8 cellular contexts compared by ENCODE assay signal in the genomic region with DNA sequence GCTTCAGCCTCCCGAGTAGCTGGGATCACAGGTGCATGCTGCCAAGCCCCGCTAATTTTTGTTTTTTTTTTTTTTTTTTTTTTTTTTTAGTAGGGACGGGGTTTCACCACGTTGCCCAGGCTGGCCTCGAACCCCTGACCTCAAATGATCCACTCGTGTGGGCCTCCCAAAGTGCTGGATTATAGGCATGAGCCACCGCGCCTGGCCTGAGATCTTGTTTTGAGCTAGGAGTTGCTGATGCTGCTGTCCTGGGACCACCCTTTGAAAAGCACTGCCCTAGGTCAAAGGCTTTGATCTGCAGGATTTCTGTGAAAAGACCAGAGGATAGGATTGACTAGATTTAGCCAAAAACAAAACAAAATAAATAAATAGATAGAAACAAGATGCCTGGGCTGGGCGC. TPM values are rescaled to one million over a fixed set of nuclear protein-coding genes. Genes with fewer than 3 reads are reported as not detected.
A peak's percentile ranks its signal among the peaks of the same experiment; 100 is the strongest.
DNase-seq lines count a peak whose midpoint lies in the region; ATAC-seq and TF ChIP-seq lines count a peak whose summit lies in the region.

No MANE protein-coding gene starts in this region.

- H3K27me3 ChIP-seq in BLaER1 treated with 17β-estradiol and CSF1 and Interleukin-3, amounts not matched to agents 10 nM and 100 nM, result no peaks in the 10 kb centered on the region
- H3K27me3 ChIP-seq in adipocyte (replicated peaks; ENCODE audit: control insufficient read depth, insufficient read depth, low read length) (no peaks in the 10 kb centered on the region), ovary (no peaks in the 10 kb centered on the region)

- no peak for TF ChIP-seq CTCF in GM12865 (IDR thresholded peaks at IDR 0.05; ENCODE audit: insufficient read depth, low read depth, low read length, missing control alignments)
- no peak for TF ChIP-seq CTCF in ovary (IDR thresholded peaks at IDR 0.05)

- H3K36me3 ChIP-seq in BLaER1 treated with 17β-estradiol and CSF1 and Interleukin-3, amounts not matched to agents 10 nM and 100 nM, result peaks cover 0 to 10% (median 4%) of the 10 kb centered on the region in 11 experiments; a peak in 12 of 22 replicates
- H3K36me3 ChIP-seq in adipocyte (ENCODE audit: control insufficient read depth, insufficient read depth, low read length, severe bottlenecking), result no peaks in the 10 kb centered on the region
- no peaks in the 10 kb centered on the region for H3K36me3 ChIP-seq in ovary

- no peak for TF ChIP-seq EP300 in ovary (IDR thresholded peaks at IDR 0.05)

- peaks cover 0 to 6% (median 0%) of the 10 kb centered on the region in 11 experiments; a peak in 1 of 22 replicates for H4K20me1 ChIP-seq in BLaER1 treated with 17β-estradiol and CSF1 and Interleukin-3, amounts not matched to agents 10 nM and 100 nM

- intact Hi-C loops in ovary (cut with DNase I), result no loop called here

- H3K4me3 ChIP-seq in BLaER1 treated with 17β-estradiol and CSF1 and Interleukin-3, amounts not matched to agents 10 nM and 100 nM, result no peak overlapping the region
- H3K4me3 ChIP-seq in GM12865 (ENCODE audit: low read depth, low read length), result peak overlapping the region; percentile 89
- peak overlapping the region; percentile 82 for H3K4me3 ChIP-seq in adipocyte (ENCODE audit: low read length)
- peak overlapping the region; percentile 46 for H3K4me3 ChIP-seq in ovary

- ATAC-seq in GM19467 (IDR thresholded peaks at IDR 0.05; ENCODE audit: unreplicated experiment), result no peak
- no peak for ATAC-seq in GM21717 (IDR thresholded peaks at IDR 0.05; ENCODE audit: unreplicated experiment)
- no peak for ATAC-seq in HG03442 (IDR thresholded peaks at IDR 0.05; ENCODE audit: unreplicated experiment)

- H3K27ac ChIP-seq in BLaER1 treated with 17β-estradiol and CSF1 and Interleukin-3, amounts not matched to agents 10 nM and 100 nM, result peak overlapping the region in 8 of 11 experiments; percentile 56 to 81 (median 76); a peak in 11 of 22 replicates
- H3K27ac ChIP-seq in ovary, result no peak overlapping the region

- DNase-seq in GM12865 (ENCODE audit: low read depth) (no peak), adipocyte (ENCODE audit: low read depth) (no peak), ovary (peak in 1 of 5 donors; percentile 23)
- DNase-seq in activated CD4-positive, CD25-positive, alpha-beta regulatory T cell treated with anti-CD3 and anti-CD28 coated beads, Interleukin-2, amount 50 U/mL, for 72 hours, result no peak

- peak overlapping the region in 3 of 11 experiments; percentile 75 to 81 (median 78); a peak in 4 of 22 replicates for H3K9ac ChIP-seq in BLaER1 treated with 17β-estradiol and CSF1 and Interleukin-3, amounts not matched to agents 10 nM and 100 nM
- H3K9ac ChIP-seq in adipocyte (ENCODE audit: low read length), result no peak overlapping the region

- no peak for TF ChIP-seq POLR2A in ovary (IDR thresholded peaks at IDR 0.05)

- 58 to 64% (median 58%) methylated on average over 9 of the region's 9 CpGs for WGBS in ovary, 3 donors

- H3K4me1 ChIP-seq in BLaER1 treated with 17β-estradiol and CSF1 and Interleukin-3, amounts not matched to agents 10 nM and 100 nM, result peaks cover 30 to 60% (median 46%) of the 10 kb centered on the region in 10 experiments
- peaks cover 21% of the 10 kb centered on the region for H3K4me1 ChIP-seq in adipocyte (ENCODE audit: control insufficient read depth, insufficient read depth, low read length)
- peaks cover 2% of the 10 kb centered on the region for H3K4me1 ChIP-seq in ovary (ENCODE audit: insufficient read depth)

- H3K4me2 ChIP-seq in BLaER1 treated with 17β-estradiol and CSF1 and Interleukin-3, amounts not matched to agents 10 nM and 100 nM, result peak overlapping the region; percentile 80 to 99 (median 98); a peak in 20 of 22 replicates

- H3K9me3 ChIP-seq in BLaER1 treated with 17β-estradiol and CSF1 and Interleukin-3, amounts not matched to agents 10 nM and 100 nM (replicated peaks in 1 of 11), result no peaks in the 10 kb centered on the region
- H3K9me3 ChIP-seq in adipocyte (ENCODE audit: control insufficient read depth, low read length), result no peaks in the 10 kb centered on the region
- H3K9me3 ChIP-seq in ovary, result no peaks in the 10 kb centered on the region

RNA-seq across cellular contexts. Expression of a gene that starts 0.8 kb away (rescaled TPM):
- total RNA-seq in ovary, result 10 to 100 TPM in 4 of 7 donors, 1 to 10 TPM in 3; 8.3 to 21.2 (median 10.1) TPM
- 10 to 100 TPM in 1 of 2 donors, 1 to 10 TPM in 1; 4.0 to 14.2 TPM for polyA plus RNA-seq in ovary

Comparison
In these comparisons a context has a peak if more than half of its experiments do, and no peak if none do; other contexts are left out.
1. H3K27ac ChIP-seq: peak in BLaER1 treated with 17β-estradiol and CSF1 and Interleukin-3, amounts not matched to agents 10 nM and 100 nM (8 of 11); none in ovary (0 of 2).
2. H3K4me3 ChIP-seq: peak in GM12865 (single experiment), adipocyte (single experiment) and ovary (single experiment); none in BLaER1 treated with 17β-estradiol and CSF1 and Interleukin-3, amounts not matched to agents 10 nM and 100 nM (0 of 10).